In the genomic region with DNA sequence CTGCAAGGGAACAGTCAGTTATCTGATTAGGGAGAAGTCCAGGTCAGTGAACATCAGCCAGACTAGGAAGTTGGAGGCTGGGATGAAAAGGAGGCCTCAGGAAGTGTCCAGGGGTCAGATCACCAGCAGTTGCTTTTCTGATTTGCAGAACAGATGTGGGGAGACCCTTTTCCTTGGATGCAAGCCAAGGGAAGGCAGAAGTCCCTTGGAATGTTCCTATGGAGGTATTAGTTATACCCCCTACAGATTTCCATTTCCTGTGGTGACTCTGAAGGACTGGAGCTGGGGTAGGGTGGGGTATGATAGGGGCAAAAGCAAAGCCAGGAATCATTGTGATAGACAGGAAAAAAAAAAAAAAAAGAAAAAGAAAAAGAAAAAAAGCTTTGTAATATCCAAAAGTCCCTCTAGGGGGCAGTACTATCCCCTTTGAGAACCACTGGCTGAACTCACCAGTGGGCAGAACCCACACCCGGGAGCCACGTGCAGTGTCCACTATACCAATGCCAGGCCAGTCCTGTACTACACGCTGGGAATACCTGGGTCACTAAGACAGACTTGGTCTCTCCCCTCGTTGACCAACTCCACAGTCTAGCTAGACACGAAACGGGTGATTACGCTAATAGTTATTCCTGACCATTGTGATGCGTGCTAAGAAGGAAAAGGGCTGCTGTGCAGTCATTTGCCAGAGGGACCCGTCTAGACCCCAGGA, we compare ENCODE assay signal across 1 cellular context.
TF ChIP-seq lines count a peak whose summit lies in the region.

No MANE protein-coding gene starts in this region.

TF ChIP-seq in HepG2, 621 proteins besides CTCF, POLR2A, EP300 and RAD21:
- TF ChIP-seq HNF1B (CRISPR knock-in tag; IDR thresholded peaks at IDR 0.05) = 0 out of 2 replicates have a peak, but pooled peaks have one; percentile 20
- TF ChIP-seq PPARG (CRISPR knock-in tag; conservative IDR thresholded peaks at IDR 0.05) = no peak
